Comparison of ENCODE assay signal across 21 cellular contexts in genomic region chr13:110001622-110002275, GRCh38.
A peak's percentile ranks its signal among the peaks of the same experiment; 100 is the strongest.
DNase-seq lines count a peak whose midpoint lies in the region; ATAC-seq, FAIRE-seq and TF ChIP-seq lines count a peak whose summit lies in the region.
"Had no signal": no experiment of that assay in that cellular context is flagged by ENCODE, and none has a peak within 500 bp of the region (broad histone marks: within the 10 kb centered on the region; RNA-seq: fewer than 3 reads in every experiment).

No MANE protein-coding gene starts in this region.

- H3K4me1 Mint-ChIP-seq in CD8-positive, alpha-beta T cell (ENCODE audit: low read depth) = no peaks in the 10 kb centered on the region
- H3K4me1 Mint-ChIP-seq: activated naive CD8-positive, alpha-beta T cell treated with anti-CD3 and anti-CD28 coated beads, Interleukin-2, amount 50 U/mL, for 24 hours; naive thymus-derived CD4-positive, alpha-beta T cell had no signal

- DNase-seq in AG10803 (ENCODE audit: low read depth) = peak; percentile 48
- DNase-seq in RCC 7860 (ENCODE audit: low spot score) = peak; percentile 40
- peak; percentile 58 to 86 for DNase-seq in cardiac fibroblast (ENCODE audit: low read depth in 2 of 2)
- DNase-seq in iris pigment epithelial cell (ENCODE audit: low read depth) = peak; percentile 76
- DNase-seq in Right ventricle myocardium inferior (ENCODE audit: missing footprints) = no peak
- DNase-seq in CD8-positive, alpha-beta T cell = no peak
- DNase-seq in activated CD4-positive, CD25-positive, alpha-beta regulatory T cell (lab: John Stamatoyannopoulos, UW) = no peak
- DNase-seq: activated CD8-positive, alpha-beta memory T cell treated with anti-CD3 and anti-CD28 coated beads for 24 hours; activated naive CD8-positive, alpha-beta T cell treated with anti-CD3 and anti-CD28 coated beads, Interleukin-2, amount 50 U/mL, for 24 hours; AML-193; naive thymus-derived CD4-positive, alpha-beta T cell; NCI-H345; SHP77 treated with DMSO at 0.1 percent for 48 hours; stimulated activated CD4-positive, alpha-beta T cell treated with anti-CD3 and anti-CD28 coated beads, Interleukin-4, amount 100 ng/mL, for 24 hours had no signal

- ATAC-seq in Right ventricle myocardium inferior = no peak
- ATAC-seq in HG03457 (IDR thresholded peaks at IDR 0.05; ENCODE audit: unreplicated experiment) = no peak
- ATAC-seq in CD8-positive, alpha-beta T cell = no peak
- ATAC-seq: activated naive CD8-positive, alpha-beta T cell treated with anti-CD3 and anti-CD28 coated beads, Interleukin-2, amount 50 U/mL, for 24 hours; naive thymus-derived CD4-positive, alpha-beta T cell had no signal

- no peaks in the 10 kb centered on the region for H3K27me3 ChIP-seq in CD8-positive, alpha-beta T cell (ENCODE audit: insufficient read depth, low read length)
- H3K27me3 ChIP-seq: MG63 had no signal

- H3K27me3 Mint-ChIP-seq in CD8-positive, alpha-beta T cell (ENCODE audit: low read depth) = peaks cover 2% of the 10 kb centered on the region

- H3K27ac Mint-ChIP-seq in CD8-positive, alpha-beta T cell = no peak overlapping the region
- H3K27ac Mint-ChIP-seq: activated naive CD8-positive, alpha-beta T cell treated with anti-CD3 and anti-CD28 coated beads, Interleukin-2, amount 50 U/mL, for 24 hours; naive thymus-derived CD4-positive, alpha-beta T cell had no signal

- H3K4me3 ChIP-seq in AG10803 (ENCODE audit: low read length) (no peak overlapping the region), cardiac fibroblast (replicated peaks in 1 of 2; ENCODE audit: low read depth in 2 of 2, low read length in 2 of 2) (no peak overlapping the region)
- no peak overlapping the region for H3K4me3 ChIP-seq in CD8-positive, alpha-beta T cell (ENCODE audit: low read depth, low read length)
- H3K4me3 ChIP-seq: lung, MG63, skin epidermis had no signal

- no peaks in the 10 kb centered on the region for H3K36me3 ChIP-seq in CD8-positive, alpha-beta T cell (ENCODE audit: insufficient read depth, low read length)
- H3K36me3 ChIP-seq: MG63 had no signal

- H3K27ac ChIP-seq in CD8-positive, alpha-beta T cell (ENCODE audit: low read depth, low read length) = no peak overlapping the region
- H3K27ac ChIP-seq: parathyroid adenoma, skin epidermis had no signal

- peak; percentile 61 for FAIRE-seq in RCC 7860 (lab: Jason Lieb, UNC)
- FAIRE-seq: endometrium, GM18507 had no signal

- TF ChIP-seq CTCF in AG10803 (conservative IDR thresholded peaks at IDR 0.05; ENCODE audit: low read length) (no peak), cardiac fibroblast (IDR thresholded peaks at IDR 0.05; ENCODE audit: low read depth, low read length) (no peak)
- no peak for TF ChIP-seq CTCF in CD8-positive, alpha-beta T cell (IDR thresholded peaks at IDR 0.05)

- CTCF ChIA-PET in CD8-positive, alpha-beta T cell (lab: Charles Lee) = no interaction called here

- no peaks in the 10 kb centered on the region for H3K9me3 Mint-ChIP-seq in CD8-positive, alpha-beta T cell
- H3K9me3 Mint-ChIP-seq: activated naive CD8-positive, alpha-beta T cell treated with anti-CD3 and anti-CD28 coated beads, Interleukin-2, amount 50 U/mL, for 24 hours had no signal

- no peak overlapping the region for H3K4me3 Mint-ChIP-seq in CD8-positive, alpha-beta T cell
- H3K4me3 Mint-ChIP-seq: activated naive CD8-positive, alpha-beta T cell treated with anti-CD3 and anti-CD28 coated beads, Interleukin-2, amount 50 U/mL, for 24 hours; naive thymus-derived CD4-positive, alpha-beta T cell had no signal

- no peaks in the 10 kb centered on the region for H3K36me3 Mint-ChIP-seq in CD8-positive, alpha-beta T cell

- H3K4me1 ChIP-seq in CD8-positive, alpha-beta T cell (ENCODE audit: insufficient read depth, low read length) = no peaks in the 10 kb centered on the region
- H3K4me1 ChIP-seq: parathyroid adenoma had no signal

- POLR2A ChIA-PET in CD8-positive, alpha-beta T cell (lab: Charles Lee) = no interaction called here

- no peaks in the 10 kb centered on the region for H3K9me3 ChIP-seq in CD8-positive, alpha-beta T cell (ENCODE audit: low read length)
- H3K9me3 ChIP-seq: MG63 had no signal

- intact Hi-C loops in Right ventricle myocardium inferior (cut with DNase I) = no loop called here
- intact Hi-C loops in CD8-positive, alpha-beta T cell (cut with DNase I, micrococcal nuclease) = no loop called here

Comparison
In these comparisons a context has a peak if more than half of its experiments do, and no peak if none do; other contexts are left out.
1. DNase-seq: peak in AG10803 (single experiment), RCC 7860 (single experiment), cardiac fibroblast (2 of 2) and iris pigment epithelial cell (single experiment); none in Right ventricle myocardium inferior (single experiment), CD8-positive, alpha-beta T cell (0 of 7) and activated CD4-positive, CD25-positive, alpha-beta regulatory T cell (0 of 4).